Comparison of ENCODE assay signal across 8 cellular contexts in the genomic region with DNA sequence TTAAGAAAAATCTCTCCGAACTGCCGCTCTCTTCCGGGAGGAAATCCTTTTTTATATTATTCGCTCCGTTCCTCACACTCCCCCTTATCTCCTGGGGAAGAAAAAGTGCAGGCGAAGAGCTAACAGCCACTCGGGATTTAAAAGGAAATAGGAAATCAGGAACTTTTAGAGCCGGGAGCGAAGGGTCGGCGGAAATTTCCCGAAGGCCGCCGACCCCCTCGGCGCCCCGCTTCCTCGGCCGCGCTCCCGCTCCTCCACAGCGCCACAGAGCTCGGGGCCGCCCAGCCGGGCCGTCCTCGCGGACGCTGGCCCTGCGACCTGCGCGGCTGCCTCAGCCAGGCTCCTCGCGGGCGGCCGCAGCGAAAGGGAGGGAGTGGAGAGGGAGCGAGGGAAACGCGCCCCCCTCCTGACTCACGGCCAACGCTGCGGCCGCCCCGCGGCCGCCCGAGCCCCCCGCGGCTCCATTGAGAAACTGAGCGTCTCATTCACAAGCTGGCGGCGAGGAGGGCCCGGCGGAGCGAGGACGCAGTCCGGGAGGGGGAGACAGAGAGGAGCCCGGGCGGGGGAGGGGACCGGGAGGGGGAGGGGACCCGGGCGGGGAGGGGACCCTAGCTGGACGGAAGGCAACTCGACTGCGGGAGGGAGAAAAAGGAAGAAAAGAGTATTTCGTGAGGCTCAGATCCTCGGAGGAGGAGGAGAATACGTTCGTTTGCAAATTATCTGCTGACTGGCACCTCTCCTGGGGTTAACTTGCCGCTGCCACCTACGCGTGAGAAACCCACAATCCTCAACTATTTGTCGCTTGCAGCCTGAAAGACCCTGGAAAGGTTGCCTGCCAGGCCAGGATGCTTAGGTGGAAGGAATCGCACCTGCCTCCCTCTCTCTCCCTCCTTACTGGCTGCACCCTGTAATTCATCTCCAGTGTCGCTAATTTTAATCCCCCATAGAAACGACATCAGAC. TPM values are rescaled to one million over a fixed set of nuclear protein-coding genes. Genes with fewer than 3 reads are reported as not detected.
A peak's percentile ranks its signal among the peaks of the same experiment; 100 is the strongest.
DNase-seq lines count a peak whose midpoint lies in the region; ATAC-seq, FAIRE-seq and TF ChIP-seq lines count a peak whose summit lies in the region.

A gene (minus strand): TSS at position 368 of the 961 bp plus-strand sequence. CDS start 539 bp downstream, outside the sequence.

- peak within 1 kb of the TSS; percentile 87 for H3K4me3 Mint-ChIP-seq in activated CD4-positive, alpha-beta T cell treated with anti-CD3 and anti-CD28 coated beads for 36 hours

- H3K4me3 ChIP-seq in choroid plexus epithelial cell (ENCODE audit: low read depth, low read length): peak within 1 kb of the TSS; percentile 76

- ATAC-seq in HG02973 (IDR thresholded peaks at IDR 0.05; ENCODE audit: unreplicated experiment) (peak; percentile 62), HG03469 (IDR thresholded peaks at IDR 0.05; ENCODE audit: unreplicated experiment) (no peak)
- ATAC-seq in activated CD4-positive, alpha-beta T cell treated with anti-CD3 and anti-CD28 coated beads for 36 hours: peak; percentile 80

- peak; percentile 50 for FAIRE-seq in GM12891 (lab: Jason Lieb, UNC)

- peak; percentile 58 for TF ChIP-seq POLR2A in GM12891 (IDR thresholded peaks at IDR 0.05; ENCODE audit: low read depth, low read length)

- CTCF ChIA-PET in activated CD4-positive, alpha-beta T cell treated with anti-CD3 and anti-CD28 coated beads for 36 hours (lab: Charles Lee): interaction anchor here (0.7 to 1.0 kb wide), 4 partner anchors 11 to 60 kb away, joined by 3 to 6 read pairs (median 4); a partner anchor contains a TSS

- peak; percentile 68 for DNase-seq in GM12891 (ENCODE audit: insufficient read length, low spot score)
- peak; percentile 61 for DNase-seq in NCI-H460 (ENCODE audit: extremely low read depth, low read depth)
- peak; percentile 88 for DNase-seq in activated CD4-positive, alpha-beta T cell treated with anti-CD3 and anti-CD28 coated beads for 36 hours
- peak; percentile 88 for DNase-seq in choroid plexus epithelial cell (ENCODE audit: low read depth)
- DNase-seq in kidney glomerular epithelial cell (lab: John Stamatoyannopoulos, UW): peak; percentile 32
- DNase-seq in stimulated activated CD4-positive, alpha-beta T cell treated with anti-CD3 and anti-CD28 coated beads, Interleukin-15, amount 100 ng/mL, for 24 hours: peak; percentile 79

- POLR2A ChIA-PET in activated CD4-positive, alpha-beta T cell treated with anti-CD3 and anti-CD28 coated beads for 36 hours (lab: Charles Lee): interaction anchor here (0.7 kb wide), 2 partner anchors 61 to 132 kb away, joined by 3 to 6 read pairs; a partner anchor contains a TSS

- peaks cover 13% of the 10 kb centered on the region for H3K4me1 Mint-ChIP-seq in activated CD4-positive, alpha-beta T cell treated with anti-CD3 and anti-CD28 coated beads for 36 hours

- H3K36me3 Mint-ChIP-seq in activated CD4-positive, alpha-beta T cell treated with anti-CD3 and anti-CD28 coated beads for 36 hours (ENCODE audit: low read depth): peaks cover 3% of the 10 kb centered on the region

- no peaks in the 10 kb centered on the region for H3K27me3 Mint-ChIP-seq in activated CD4-positive, alpha-beta T cell treated with anti-CD3 and anti-CD28 coated beads for 36 hours

- intact Hi-C loops in activated CD4-positive, alpha-beta T cell treated with anti-CD3 and anti-CD28 coated beads for 36 hours (cut with DNase I, micrococcal nuclease): loop anchor here (1.0 to 5.0 kb wide), 9 partner anchors 46 to 1037 kb away; a partner anchor contains a TSS

- no peaks in the 10 kb centered on the region for H3K9me3 Mint-ChIP-seq in activated CD4-positive, alpha-beta T cell treated with anti-CD3 and anti-CD28 coated beads for 36 hours (ENCODE audit: low read depth)

- peak; percentile 55 for TF ChIP-seq CTCF in choroid plexus epithelial cell (conservative IDR thresholded peaks at IDR 0.05; ENCODE audit: low read depth, low read length)

- H3K27ac Mint-ChIP-seq in activated CD4-positive, alpha-beta T cell treated with anti-CD3 and anti-CD28 coated beads for 36 hours: peak within 1 kb of the TSS; percentile 94

TF ChIP-seq in GM12891, 5 proteins besides CTCF, POLR2A, EP300 and RAD21:
- TF ChIP-seq TAF1 (IDR thresholded peaks at IDR 0.05; ENCODE audit: low read depth, low read length): no peak; the same call in 1 of the 2 replicates
- no peak for TF ChIP-seq POLR2AphosphoS5 (IDR thresholded peaks at IDR 0.05; ENCODE audit: low read depth, low read length)
- no peak for TF ChIP-seq PAX5 (IDR thresholded peaks at IDR 0.05; ENCODE audit: insufficient read depth, low read length, severe bottlenecking)
- no peak for TF ChIP-seq POU2F2 (IDR thresholded peaks at IDR 0.05; ENCODE audit: low read depth, low read length)
- no peak for TF ChIP-seq SPI1 (IDR thresholded peaks at IDR 0.05; ENCODE audit: low read depth, low read length)

RNA-seq across cellular contexts. Expression of the gene that starts here (rescaled TPM):
- polyA plus RNA-seq in GM12891 (2012; ENCODE audit: low read depth, missing spikeins): 14.4 TPM
- 26.0 and 29.5 TPM in 2 replicates for total RNA-seq in NCI-H460 (2014; rRNA removed; shearing (Covaris generic))
- polyA plus RNA-seq in NCI-H460 (2014; cell fraction: nucleus; rRNA removed): 7.9 and 24.6 TPM in 2 replicates
- 10 to 100 TPM; 15.0 to 16.5 TPM for total RNA-seq in activated CD4-positive, alpha-beta T cell treated with anti-CD3 and anti-CD28 coated beads for 36 hours

Comparison
In these comparisons a context has a peak if more than half of its experiments do, and no peak if none do; other contexts are left out.
1. DNase-seq: peak in every context shown above with its lines; median percentile 88 in activated CD4-positive, alpha-beta T cell treated with anti-CD3 and anti-CD28 coated beads for 36 hours; 88 in choroid plexus epithelial cell; 79 in stimulated activated CD4-positive, alpha-beta T cell treated with anti-CD3 and anti-CD28 coated beads, Interleukin-15, amount 100 ng/mL, for 24 hours; 68 in GM12891; 61 in NCI-H460; 32 in kidney glomerular epithelial cell.